Comparison of ENCODE assay signal across 9 cellular contexts in genomic region chr3:4467522-4467867, GRCh38. TPM values are rescaled to one million over a fixed set of nuclear protein-coding genes. Genes with fewer than 3 reads are reported as not detected.
DNase-seq lines count a peak whose midpoint lies in the region; ATAC-seq, FAIRE-seq and TF ChIP-seq lines count a peak whose summit lies in the region.
"Had no signal": no experiment of that assay in that cellular context is flagged by ENCODE, and none has a peak within 500 bp of the region (broad histone marks: within the 10 kb centered on the region; RNA-seq: fewer than 3 reads in every experiment).

No MANE protein-coding gene starts in this region.

- peak overlapping the region; percentile 90 for H3K4me2 ChIP-seq in GM12878 (ENCODE audit: control insufficient read depth, insufficient read depth)

- H3K9me3 ChIP-seq in GM12878 (replicated peaks; ENCODE audit: control insufficient read depth, insufficient read depth, low read length) = no peaks in the 10 kb centered on the region; the same call in 2 of the 3 replicates
- no peaks in the 10 kb centered on the region for H3K9me3 ChIP-seq in lung (ENCODE audit: control insufficient read depth in 2 of 2, insufficient read depth in 1 of 2, low read length in 1 of 2)

- peak overlapping the region; percentile 82 for H3K4me3 Mint-ChIP-seq in activated naive CD4-positive, alpha-beta T cell treated with anti-CD3 and anti-CD28 coated beads for 36 hours
- H3K4me3 Mint-ChIP-seq in type B pancreatic cell = peak overlapping the region; percentile 95

- 86% methylated on average over 13 of the region's 13 CpGs for WGBS in GM12878 (ENCODE audit: insufficient coverage, insufficient replicate concordance, low lambda C conversion rate, missing lambda C conversion rate)
- WGBS in lung, 2 donors = 74 to 76% methylated on average over 13 of the region's 13 CpGs

- no peaks in the 10 kb centered on the region for H3K36me3 ChIP-seq in GM12878 (ENCODE audit: control insufficient read depth in 2 of 2, insufficient read depth in 2 of 2, low read length in 1 of 2)
- no peaks in the 10 kb centered on the region for H3K36me3 ChIP-seq in lung (ENCODE audit: control insufficient read depth in 2 of 2, insufficient read depth in 2 of 2, low read length in 2 of 2)

- H4K20me1 ChIP-seq in GM12878 (ENCODE audit: control insufficient read depth, insufficient read depth) = no peaks in the 10 kb centered on the region

- SMC1A ChIA-PET in GM12878 (lab: Charles Lee; ENCODE audit: uncharacterized antibody, unreplicated experiment) = interaction anchor here (0.7 to 1.5 kb wide), 10 partner anchors 25 to 127 kb away, joined by 3 to 6 read pairs (median 3); no protein-coding TSS in a partner anchor

- no peak for DNase-seq in activated naive CD4-positive, alpha-beta T cell treated with anti-CD3 and anti-CD28 coated beads for 36 hours
- no peak for DNase-seq in activated naive CD4-positive, alpha-beta T cell treated with anti-CD3 and anti-CD28 coated beads, Interleukin-2, amount 50 U/mL, for 16 hours
- DNase-seq in GM12878 (ENCODE audit: low read depth, low spot score) = no peak
- no peak for DNase-seq in lung (ENCODE audit: low spot score)
- DNase-seq in type B pancreatic cell (ENCODE audit: extremely low spot score, unreplicated experiment) = no peak
- no peak for DNase-seq in activated CD4-positive, CD25-positive, alpha-beta regulatory T cell (lab: John Stamatoyannopoulos, UW)
- DNase-seq in NCI-H146 treated with DMSO at 0.1 percent for 48 hours (lab: John Stamatoyannopoulos, UW; ENCODE audit: unreplicated experiment) = no peak
- no peak for DNase-seq in NCI-H2029 (lab: John Stamatoyannopoulos, UW)

- RAD21 ChIA-PET in GM12878 (lab: Charles Lee; ENCODE audit: unreplicated experiment) = interaction anchor here (0.7 to 1.5 kb wide), 2 partner anchors 27 to 41 kb away, joined by 5 to 16 read pairs; partner anchors contain the start of gene ITPR1

- peak overlapping the region; percentile 78 for H3K27ac Mint-ChIP-seq in activated naive CD4-positive, alpha-beta T cell treated with anti-CD3 and anti-CD28 coated beads for 36 hours
- H3K27ac Mint-ChIP-seq in type B pancreatic cell = peak overlapping the region; percentile 94

- ATAC-seq in GM12878 (no peak), lung (ENCODE audit: insufficient read depth, low FRiP score) (no peak)

- H3K27ac ChIP-seq in GM12878 (ENCODE audit: control insufficient read depth, insufficient read depth) (peak overlapping the region; percentile 69), lung (ENCODE audit: low read depth in 1 of 2, low read length in 1 of 2) (peak overlapping the region; percentile 80 to 87)

- POLR2A ChIA-PET in GM12878 (lab: Charles Lee) = interaction anchor here (1.4 kb wide), 1 partner anchor 26 kb away, joined by 6 read pairs; the partner anchor contains the start of gene ITPR1

- no peak for TF ChIP-seq POLR2A in GM12878 (IDR thresholded peaks at IDR 0.05; ENCODE audit: low read depth, low read length)

- no peaks in the 10 kb centered on the region for H3K36me3 Mint-ChIP-seq in activated naive CD4-positive, alpha-beta T cell treated with anti-CD3 and anti-CD28 coated beads for 36 hours (ENCODE audit: low read depth)
- no peaks in the 10 kb centered on the region for H3K36me3 Mint-ChIP-seq in type B pancreatic cell

- FAIRE-seq in GM12878 (lab: Jason Lieb, UNC) = no peak
- FAIRE-seq: colon had no signal

- H3K9me3 Mint-ChIP-seq in activated naive CD4-positive, alpha-beta T cell treated with anti-CD3 and anti-CD28 coated beads for 36 hours = no peaks in the 10 kb centered on the region
- no peaks in the 10 kb centered on the region for H3K9me3 Mint-ChIP-seq in type B pancreatic cell

- no TSS peak for BruUV-seq in GM12878 (replicated peaks; lab: Mats Ljungman, UMichigan)

- H3K27me3 ChIP-seq in GM12878 (replicated peaks in 1 of 2; ENCODE audit: control insufficient read depth in 2 of 2, insufficient read depth in 2 of 2, low read length in 1 of 2) (no peaks in the 10 kb centered on the region), lung (ENCODE audit: control insufficient read depth, insufficient read depth) (no peaks in the 10 kb centered on the region)

- H3K27me3 Mint-ChIP-seq in activated naive CD4-positive, alpha-beta T cell treated with anti-CD3 and anti-CD28 coated beads for 36 hours (ENCODE audit: low read depth) = no peaks in the 10 kb centered on the region
- no peaks in the 10 kb centered on the region for H3K27me3 Mint-ChIP-seq in type B pancreatic cell

- H3K4me1 ChIP-seq in GM12878 (ENCODE audit: control insufficient read depth, insufficient read depth, low read length) (peaks cover 8% of the 10 kb centered on the region), lung (ENCODE audit: control insufficient read depth in 2 of 2, insufficient read depth in 2 of 2, low read length in 2 of 2) (peaks cover 0 to 3% of the 10 kb centered on the region in 2 donors)

- H3K79me2 ChIP-seq in GM12878 (ENCODE audit: control insufficient read depth, insufficient read depth, low read length) = peaks cover 5% of the 10 kb centered on the region

- peak overlapping the region; percentile 86 for H3K9ac ChIP-seq in GM12878 (ENCODE audit: control insufficient read depth, insufficient read depth, low read length)

- H3K4me1 Mint-ChIP-seq in activated naive CD4-positive, alpha-beta T cell treated with anti-CD3 and anti-CD28 coated beads for 36 hours (ENCODE audit: low read depth) = peaks cover 16% of the 10 kb centered on the region
- H3K4me1 Mint-ChIP-seq in type B pancreatic cell (ENCODE audit: unreplicated experiment) = peaks cover 13% of the 10 kb centered on the region

- no peak for TF ChIP-seq EP300 in GM12878 (IDR thresholded peaks at IDR 0.05; ENCODE audit: borderline replicate concordance in 1 of 2, control insufficient read depth in 1 of 2, low read depth in 2 of 2, low read length in 2 of 2)

- in situ Hi-C loops in GM12878 (cut with MboI) = no loop called here

- no peak for TF ChIP-seq CTCF in GM12878 (IDR thresholded peaks at IDR 0.05 in 2 of 3, conservative IDR thresholded peaks at IDR 0.05 in 1 of 3; ENCODE audit: control insufficient read depth in 2 of 3, extremely low read depth in 1 of 3, insufficient read depth in 1 of 3, low read depth in 3 of 3, low read length in 3 of 3)
- TF ChIP-seq CTCF in lung (IDR thresholded peaks at IDR 0.05; ENCODE audit: control extremely low read depth, extremely low read depth) = no peak
- TF ChIP-seq CTCF in type B pancreatic cell (conservative IDR thresholded peaks at IDR 0.05) = no peak

- no peak for TF ChIP-seq RAD21 in GM12878 (IDR thresholded peaks at IDR 0.05; ENCODE audit: insufficient read depth, low read depth, low read length)

- peak overlapping the region; percentile 100 for H2AFZ ChIP-seq in GM12878 (ENCODE audit: control insufficient read depth, low read depth, low read length)

- H3K4me3 ChIP-seq in GM12878 = peak overlapping the region; percentile 89
- peak overlapping the region; percentile 77 for H3K4me3 ChIP-seq in lung

- CTCF ChIA-PET in activated naive CD4-positive, alpha-beta T cell treated with anti-CD3 and anti-CD28 coated beads for 36 hours (lab: Charles Lee) = interaction anchor here (0.6 to 1.3 kb wide), 4 partner anchors 27 to 577 kb away, joined by 3 to 6 read pairs (median 4); no protein-coding TSS in a partner anchor
- CTCF ChIA-PET in GM12878 (lab: Yijun Ruan, JAX) = interaction anchor here (1.0 to 1.4 kb wide), 2 partner anchors 27 to 43 kb away, joined by 3 to 4 read pairs; no protein-coding TSS in a partner anchor

- intact Hi-C loops in activated naive CD4-positive, alpha-beta T cell treated with anti-CD3 and anti-CD28 coated beads for 36 hours (cut with micrococcal nuclease) = loop anchor here (1.0 to 2.0 kb wide), 5 partner anchors 26 to 164 kb away; partner anchors contain the start of genes ITPR1 and SETMAR
- intact Hi-C loops in GM12878 (cut with micrococcal nuclease; ENCODE audit: unreplicated experiment) = loop anchor here (2.0 kb wide), 1 partner anchor 25 kb away; the partner anchor contains the start of gene ITPR1

RNA-seq across cellular contexts. Expression of gene SUMF1, which starts 0.4 kb away (rescaled TPM):
- 1 to 10 TPM; 3.9 to 5.0 TPM for total RNA-seq in activated naive CD4-positive, alpha-beta T cell treated with anti-CD3 and anti-CD28 coated beads for 36 hours
- 34.2 and 35.2 TPM in 2 replicates for total RNA-seq in GM12878 (2013; cell fraction: nucleolus; rRNA removed)
- 12.7 and 15.0 TPM in 2 replicates for total RNA-seq in GM12878 (2014; rRNA removed)
- total RNA-seq in GM12878 (2014; rRNA removed; fragmentation: Illumina TruSeq; extraction: Trizol) = 7.6 and 8.1 TPM in 2 replicates
- 9.0 and 9.5 TPM in 2 replicates for total RNA-seq in GM12878 (2021)
- 4.4 TPM for polyA plus RNA-seq in GM12878 (2011; ENCODE audit: low read depth)
- polyA plus RNA-seq in GM12878 (2011; rRNA removed) = 4.6 TPM in 2 replicates
- polyA plus RNA-seq in GM12878 (2011; cell fraction: cytosol; rRNA removed) = 4.1 and 5.4 TPM in 2 replicates
- 3.3 and 4.2 TPM in 2 replicates for polyA plus RNA-seq in GM12878 (2011; cell fraction: nucleus; rRNA removed)
- polyA plus RNA-seq in GM12878 (2012) = 5.4 and 6.0 TPM in 2 replicates
- 6.0 and 7.4 TPM in 2 replicates for polyA plus RNA-seq in GM12878 (2014; fragmentation: Illumina TruSeq; extraction: Trizol)
- polyA plus RNA-seq in GM12878 (2014; fragmentation: Nextera tagmentation; extraction: Ambion mirVana) = 1 to 10 TPM; 3.2 to 3.5 TPM
- 7.1 and 10.8 TPM in 2 replicates for polyA plus RNA-seq in GM12878 (2014; rRNA removed)
- polyA plus RNA-seq in GM12878 (2016; fragmentation: Nextera tagmentation; extraction: Ambion mirVana) = 10 to 100 TPM; 13.7 to 14.3 TPM
- 6.6 and 7.8 TPM in 2 replicates for polyA minus RNA-seq in GM12878 (2011; rRNA and poly(A)+ RNA removed)
- 1.5 and 2.8 TPM in 2 replicates for polyA minus RNA-seq in GM12878 (2011; cell fraction: cytosol; rRNA and poly(A)+ RNA removed)
- 9.2 and 18.7 TPM in 2 replicates for polyA minus RNA-seq in GM12878 (2011; cell fraction: nucleus; rRNA and poly(A)+ RNA removed)
- 10 to 100 TPM; 35.4 to 50.0 TPM for total RNA-seq in lung
- polyA plus RNA-seq in lung = 10 to 100 TPM; 11.6 to 27.5 TPM
- total RNA-seq in type B pancreatic cell (ENCODE audit: low replicate concordance) = 27.9 and 49.6 TPM in 2 replicates

RNA-seq across cellular contexts. Expression of gene ITPR1, which starts 25.7 kb away (rescaled TPM):
- 10 to 100 TPM; 38.5 to 41.1 TPM for total RNA-seq in activated naive CD4-positive, alpha-beta T cell treated with anti-CD3 and anti-CD28 coated beads for 36 hours
- total RNA-seq in GM12878 (2013; cell fraction: nucleolus; rRNA removed) = 1,204 and 1,224 TPM in 2 replicates
- 37.8 and 41.3 TPM in 2 replicates for total RNA-seq in GM12878 (2014; rRNA removed)
- 37.3 and 37.9 TPM in 2 replicates for total RNA-seq in GM12878 (2014; rRNA removed; fragmentation: Illumina TruSeq; extraction: Trizol)
- total RNA-seq in GM12878 (2021) = 42.9 and 46.0 TPM in 2 replicates
- 25.5 TPM for polyA plus RNA-seq in GM12878 (2011; ENCODE audit: low read depth)
- polyA plus RNA-seq in GM12878 (2011; rRNA removed) = 239 and 328 TPM in 2 replicates
- polyA plus RNA-seq in GM12878 (2011; cell fraction: cytosol; rRNA removed) = 102 and 126 TPM in 2 replicates
- polyA plus RNA-seq in GM12878 (2011; cell fraction: nucleus; rRNA removed) = 372 and 416 TPM in 2 replicates
- 18.1 and 31.8 TPM in 2 replicates for polyA plus RNA-seq in GM12878 (2012)
- 30.4 and 39.1 TPM in 2 replicates for polyA plus RNA-seq in GM12878 (2014; fragmentation: Illumina TruSeq; extraction: Trizol)
- 10 to 100 TPM; 12.2 to 12.6 TPM for polyA plus RNA-seq in GM12878 (2014; fragmentation: Nextera tagmentation; extraction: Ambion mirVana)
- 17.1 and 17.2 TPM in 2 replicates for polyA plus RNA-seq in GM12878 (2014; rRNA removed)
- polyA plus RNA-seq in GM12878 (2016; fragmentation: Nextera tagmentation; extraction: Ambion mirVana) = 10 to 100 TPM; 15.8 to 19.5 TPM
- 557 and 673 TPM in 2 replicates for polyA minus RNA-seq in GM12878 (2011; rRNA and poly(A)+ RNA removed)
- 109 and 129 TPM in 2 replicates for polyA minus RNA-seq in GM12878 (2011; cell fraction: cytosol; rRNA and poly(A)+ RNA removed)
- 587 and 802 TPM in 2 replicates for polyA minus RNA-seq in GM12878 (2011; cell fraction: nucleus; rRNA and poly(A)+ RNA removed)
- total RNA-seq in lung = 100 to 1,000 TPM in 1 of 2 donors, 10 to 100 TPM in 1; 66.5 to 152 TPM
- polyA plus RNA-seq in lung = 10 to 100 TPM; 12.4 to 21.8 TPM
- total RNA-seq in type B pancreatic cell (ENCODE audit: low replicate concordance) = 22.0 and 45.9 TPM in 2 replicates
